In the genomic region with DNA sequence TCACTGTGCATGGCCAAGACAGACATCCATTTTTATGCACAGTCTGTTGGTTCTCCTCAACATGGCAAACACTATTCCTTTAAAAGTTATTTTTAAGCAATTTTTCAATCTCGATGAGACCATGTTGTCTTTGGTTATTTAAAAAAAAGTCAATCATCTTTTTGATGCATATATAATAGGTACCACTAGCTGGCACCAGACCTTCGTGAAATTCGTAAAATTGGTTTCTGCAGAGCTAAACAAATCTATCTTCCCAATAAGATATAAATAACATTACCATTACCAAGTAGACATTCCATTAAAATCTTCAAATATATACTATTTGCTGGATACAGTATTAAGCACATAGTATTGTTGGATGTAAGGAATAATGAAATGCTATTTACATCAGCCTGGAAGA, we compare ENCODE assay signal across 16 cellular contexts.
DNase-seq lines count a peak whose midpoint lies in the region; ATAC-seq and TF ChIP-seq lines count a peak whose summit lies in the region.
"Had no signal": no experiment of that assay in that cellular context is flagged by ENCODE, and none has a peak within 500 bp of the region (broad histone marks: within the 10 kb centered on the region; RNA-seq: fewer than 3 reads in every experiment).

No MANE protein-coding gene starts in this region.

- 0 out of 2 replicates have a peak, but pooled peaks have one; percentile 7 for TF ChIP-seq CTCF in AG04450 (IDR thresholded peaks at IDR 0.05; ENCODE audit: low read depth, low read length)
- TF ChIP-seq CTCF in RWPE2 (IDR thresholded peaks at IDR 0.05; ENCODE audit: poor library complexity, severe bottlenecking) = peak; percentile 21
- no peak for TF ChIP-seq CTCF in fibroblast of lung (conservative IDR thresholded peaks at IDR 0.05 in 1 of 2, IDR thresholded peaks at IDR 0.05 in 1 of 2; ENCODE audit: low read depth in 1 of 2, low read length in 2 of 2)

- CTCF ChIA-PET in AG04450 (lab: Charles Lee) = interaction anchor here (0.8 to 1.2 kb wide), 2 partner anchors 53 to 100 kb away, joined by 3 to 7 read pairs; no protein-coding TSS in a partner anchor

- H3K4me3 ChIP-seq in AG04450 (ENCODE audit: low read depth, low read length) (no peak overlapping the region), RWPE2 (ENCODE audit: severe bottlenecking) (no peak overlapping the region), fibroblast of lung (replicated peaks in 1 of 4; ENCODE audit: control extremely low read depth in 1 of 4, insufficient read depth in 1 of 4, low read depth in 3 of 4, low read length in 4 of 4) (no peak overlapping the region)
- H3K4me3 ChIP-seq: gastrocnemius medialis, left ventricle myocardium inferior, prostate gland had no signal

- peaks cover 3% of the 10 kb centered on the region for H3K27me3 ChIP-seq in AG04450 (ENCODE audit: control insufficient read depth, insufficient read depth, low read length)
- H3K27me3 ChIP-seq in RWPE2 (ENCODE audit: insufficient read depth, poor library complexity, severe bottlenecking) = no peaks in the 10 kb centered on the region
- H3K27me3 ChIP-seq in fibroblast of lung (ENCODE audit: control insufficient read depth, insufficient read depth, low read length) = no peaks in the 10 kb centered on the region
- H3K27me3 ChIP-seq: gastrocnemius medialis had no signal

- H2AFZ ChIP-seq in fibroblast of lung (ENCODE audit: low read length) = no peak overlapping the region

- POLR2A ChIA-PET in AG04450 (lab: Yijun Ruan, JAX) = interaction anchor here (0.7 kb wide), 1 partner anchor 479 kb away, joined by 7 read pairs; no protein-coding TSS in a partner anchor

- H3K9me3 ChIP-seq in AG04450 (ENCODE audit: control insufficient read depth, insufficient read depth, low read length) (no peaks in the 10 kb centered on the region), RWPE2 (ENCODE audit: severe bottlenecking) (no peaks in the 10 kb centered on the region), fibroblast of lung (ENCODE audit: control insufficient read depth, insufficient read depth, low read depth, low read length) (no peaks in the 10 kb centered on the region)
- H3K9me3 ChIP-seq: gastrocnemius medialis, prostate gland had no signal

- ATAC-seq in RWPE2 (ENCODE audit: low read depth) = no peak
- no peak for ATAC-seq in activated CD4-positive, CD25-positive, alpha-beta regulatory T cell treated with anti-CD3 and anti-CD28 coated beads, Interleukin-2, amount 50 U/mL, for 24 hours
- ATAC-seq: effector memory CD8-positive, alpha-beta T cell; gastrocnemius medialis had no signal

- H3K79me2 ChIP-seq in fibroblast of lung (ENCODE audit: control insufficient read depth, insufficient read depth, low read length) = no peaks in the 10 kb centered on the region

- no peak overlapping the region for H3K27ac ChIP-seq in AG04450 (ENCODE audit: low read depth, low read length)
- peak overlapping the region; percentile 67 for H3K27ac ChIP-seq in RWPE2 (ENCODE audit: poor library complexity, severe bottlenecking)
- no peak overlapping the region for H3K27ac ChIP-seq in fibroblast of lung (ENCODE audit: insufficient read depth, low read length)
- H3K27ac ChIP-seq: gastrocnemius medialis, left ventricle myocardium inferior, prostate gland had no signal

- no peak overlapping the region for H3K9ac ChIP-seq in fibroblast of lung (ENCODE audit: insufficient read depth, low read length)

- H3K36me3 ChIP-seq in RWPE2 (ENCODE audit: low read depth) = no peaks in the 10 kb centered on the region
- H3K36me3 ChIP-seq in fibroblast of lung (ENCODE audit: control insufficient read depth, insufficient read depth, low read length) = no peaks in the 10 kb centered on the region
- H3K36me3 ChIP-seq: gastrocnemius medialis, left ventricle myocardium inferior, prostate gland had no signal

- DNase-seq in AG04450 (ENCODE audit: low read depth, low spot score) (no peak), HS-27A (ENCODE audit: low read depth) (peak; percentile 20), RWPE2 (ENCODE audit: low spot score) (no peak), fibroblast of lung (ENCODE audit: low read depth in 2 of 2) (no peak), NCI-H1105 treated with DMSO at 0.1 percent for 48 hours (lab: John Stamatoyannopoulos, UW) (no peak), SKM-1 (lab: John Stamatoyannopoulos, UW; ENCODE audit: unreplicated experiment) (no peak)
- DNase-seq in stimulated activated CD4-positive, alpha-beta T cell treated with anti-CD3 and anti-CD28 coated beads, Interleukin-4, amount 100 ng/mL, for 4 hours = no peak
- DNase-seq: activated naive CD4-positive, alpha-beta T cell treated with anti-CD3 and anti-CD28 coated beads, Interleukin-2, amount 10 ng/mL, durations not matched to agents 7 days and 5 days; effector memory CD8-positive, alpha-beta T cell; gastrocnemius medialis; left ventricle myocardium inferior; NCI-H1694 treated with DMSO at 0.1 percent for 48 hours; NCI-H510A treated with DMSO at 0.1 percent for 48 hours; RPMI8226 had no signal

- no peaks in the 10 kb centered on the region for H4K20me1 ChIP-seq in fibroblast of lung (ENCODE audit: control insufficient read depth, extremely low read depth, insufficient read depth, low read length)

- H3K4me2 ChIP-seq in fibroblast of lung (ENCODE audit: extremely low read depth, insufficient read depth, low read length) = peak overlapping the region; percentile 13

- H3K4me1 ChIP-seq in RWPE2 (ENCODE audit: insufficient read depth, poor library complexity, severe bottlenecking) (peaks cover 28% of the 10 kb centered on the region), fibroblast of lung (ENCODE audit: control insufficient read depth, extremely low read depth, insufficient read depth, low read length) (no peaks in the 10 kb centered on the region)
- H3K4me1 ChIP-seq: gastrocnemius medialis, left ventricle myocardium inferior, prostate gland had no signal

Comparison
In these comparisons a context has a peak if more than half of its experiments do, and no peak if none do; other contexts are left out.
1. CTCF ChIP-seq: peak in AG04450 (single experiment) and RWPE2 (single experiment); none in fibroblast of lung (0 of 2).